ENCODE assay signal across 12 cellular contexts in the genomic region with DNA sequence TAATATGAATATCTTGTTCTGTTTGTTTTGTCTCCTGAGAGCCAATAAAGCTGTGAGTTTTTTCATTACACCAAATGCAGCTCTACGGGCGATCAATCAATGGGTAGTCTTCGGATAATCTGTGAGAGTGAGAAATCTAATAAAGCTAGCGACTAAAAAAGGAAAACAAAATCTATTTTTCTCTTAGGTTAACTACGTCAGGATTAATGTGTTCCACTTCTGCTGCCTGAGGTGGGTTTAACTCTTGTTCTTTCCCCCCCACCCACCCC.
DNase-seq lines count a peak whose midpoint lies in the region; ATAC-seq and TF ChIP-seq lines count a peak whose summit lies in the region.
"Had no signal": no experiment of that assay in that cellular context is flagged by ENCODE, and none has a peak within 500 bp of the region (broad histone marks: within the 10 kb centered on the region; RNA-seq: fewer than 3 reads in every experiment).

No MANE protein-coding gene starts in this region.

- H3K9me3 ChIP-seq in gastrocnemius medialis = no peaks in the 10 kb centered on the region

- H3K4me3 ChIP-seq in mesendoderm (ENCODE audit: low read length) = no peak overlapping the region
- no peak overlapping the region for H3K4me3 ChIP-seq in gastrocnemius medialis

- H3K36me3 Mint-ChIP-seq in CD14-positive monocyte (peaks cover 2 to 4% of the 10 kb centered on the region in 2 donors), brain (no peaks in the 10 kb centered on the region)

- no peak overlapping the region for H3K4ac ChIP-seq in mesendoderm (ENCODE audit: low read depth, low read length)

- TF ChIP-seq CTCF in CD14-positive monocyte (IDR thresholded peaks at IDR 0.05) (no peak), brain (conservative IDR thresholded peaks at IDR 0.05) (no peak), gastrocnemius medialis (IDR thresholded peaks at IDR 0.05 in 4 of 5, conservative IDR thresholded peaks at IDR 0.05 in 1 of 5) (no peak)

- peak overlapping the region; percentile 51 for H3K56ac ChIP-seq in mesendoderm (ENCODE audit: low read length)

- peak overlapping the region; percentile 100 for H3K18ac ChIP-seq in mesendoderm (ENCODE audit: low read length)

- no peak overlapping the region for H2BK120ac ChIP-seq in mesendoderm (ENCODE audit: low read depth, low read length)

- H3K27me3 ChIP-seq in mesendoderm (ENCODE audit: insufficient read depth, low read length, poor library complexity) (no peaks in the 10 kb centered on the region), gastrocnemius medialis (no peaks in the 10 kb centered on the region)

- H3K79me1 ChIP-seq in mesendoderm (ENCODE audit: low read length) = no peaks in the 10 kb centered on the region

- peaks cover 9 to 35% (median 15%) of the 10 kb centered on the region in 3 donors for H3K27me3 Mint-ChIP-seq in CD14-positive monocyte (ENCODE audit: low read depth in 3 of 3)
- peaks cover 11% of the 10 kb centered on the region for H3K27me3 Mint-ChIP-seq in brain

- H3K27ac Mint-ChIP-seq in CD14-positive monocyte (peak overlapping the region in 2 of 7 donors; percentile 40 to 64), brain (peak overlapping the region in 3 of 5 experiments; percentile 68 to 94 (median 78))

- no CpG with 5 or more reads among the region's 5 CpGs for WGBS in mesendoderm (ENCODE audit: extremely low coverage, insufficient coverage, low lambda C conversion rate)

- no peak overlapping the region for H2BK15ac ChIP-seq in mesendoderm (replicated peaks; ENCODE audit: low read depth)

- no peak overlapping the region for H4K5ac ChIP-seq in mesendoderm (ENCODE audit: low read length)

- no peaks in the 10 kb centered on the region for H3K36me3 ChIP-seq in mesendoderm (ENCODE audit: control insufficient read depth, insufficient read depth, low read length)
- H3K36me3 ChIP-seq in gastrocnemius medialis = no peaks in the 10 kb centered on the region

- peaks cover 18% of the 10 kb centered on the region for H3K4me1 Mint-ChIP-seq in CD14-positive monocyte
- peaks cover 50% of the 10 kb centered on the region for H3K4me1 Mint-ChIP-seq in brain

- no peak overlapping the region for H4K8ac ChIP-seq in mesendoderm (ENCODE audit: low read depth, low read length)

- H3K4me1 ChIP-seq in mesendoderm (ENCODE audit: control insufficient read depth, low read depth, low read length) = peaks cover 4% of the 10 kb centered on the region
- no peaks in the 10 kb centered on the region for H3K4me1 ChIP-seq in gastrocnemius medialis

- ATAC-seq in gastrocnemius medialis = no peak
- ATAC-seq: Panc1 had no signal

- DNase-seq in CD14-positive monocyte (ENCODE audit: low spot score) = no peak
- peak; percentile 36 for DNase-seq in HT-29 (ENCODE audit: low spot score)
- no peak for DNase-seq in mesendoderm
- no peak for DNase-seq in SIG-M5 treated with dmso at 0.1 percent for 504 hours (lab: John Stamatoyannopoulos, UW; ENCODE audit: unreplicated experiment)
- DNase-seq in NCI-H524 (lab: John Stamatoyannopoulos, UW) = no peak
- no peak for DNase-seq in gastrocnemius medialis
- DNase-seq in cortex of kidney (lab: John Stamatoyannopoulos, UW) = no peak
- DNase-seq: Kasumi-1, mesenchymal stem cell had no signal

- peak overlapping the region; percentile 59 for H3K9ac ChIP-seq in mesendoderm (ENCODE audit: low read length)

- H3K4me2 ChIP-seq in mesendoderm (ENCODE audit: low read length) = no peak overlapping the region

- intact Hi-C loops in CD14-positive monocyte (cut with micrococcal nuclease) = no loop called here
- intact Hi-C loops in gastrocnemius medialis (cut with DNase I; ENCODE audit: low total_unique reads) = no loop called here

- H3K23ac ChIP-seq in mesendoderm (ENCODE audit: low read length) = no peak overlapping the region

- H3K9me3 Mint-ChIP-seq in CD14-positive monocyte (peaks cover 0 to 5% (median 1%) of the 10 kb centered on the region in 7 donors), brain (peaks cover 0 to 3% (median 0%) of the 10 kb centered on the region in 5 experiments)

- no peak overlapping the region for H2BK5ac ChIP-seq in mesendoderm (ENCODE audit: low read length)

- TF ChIP-seq POLR2A in gastrocnemius medialis (IDR thresholded peaks at IDR 0.05) = no peak

- no peak overlapping the region for H2AK5ac ChIP-seq in mesendoderm (ENCODE audit: low read length)

- no peak overlapping the region for H3K27ac ChIP-seq in mesendoderm (ENCODE audit: low read depth, low read length)
- H3K27ac ChIP-seq in gastrocnemius medialis = no peak overlapping the region
- H3K27ac ChIP-seq: C4-2B had no signal

- peak overlapping the region; percentile 72 to 90 for H3K4me3 Mint-ChIP-seq in CD14-positive monocyte
- peak overlapping the region; percentile 35 to 71 (median 61) for H3K4me3 Mint-ChIP-seq in brain

- H3K79me2 ChIP-seq in mesendoderm (ENCODE audit: control insufficient read depth, insufficient read depth, low read length) = no peaks in the 10 kb centered on the region

- in situ Hi-C loops in gastrocnemius medialis (cut with MboI; ENCODE audit: low sequenced_read_pairs in 4 of 4) = no loop called here
